Comparison of ENCODE assay signal across 20 cellular contexts in the genomic region with DNA sequence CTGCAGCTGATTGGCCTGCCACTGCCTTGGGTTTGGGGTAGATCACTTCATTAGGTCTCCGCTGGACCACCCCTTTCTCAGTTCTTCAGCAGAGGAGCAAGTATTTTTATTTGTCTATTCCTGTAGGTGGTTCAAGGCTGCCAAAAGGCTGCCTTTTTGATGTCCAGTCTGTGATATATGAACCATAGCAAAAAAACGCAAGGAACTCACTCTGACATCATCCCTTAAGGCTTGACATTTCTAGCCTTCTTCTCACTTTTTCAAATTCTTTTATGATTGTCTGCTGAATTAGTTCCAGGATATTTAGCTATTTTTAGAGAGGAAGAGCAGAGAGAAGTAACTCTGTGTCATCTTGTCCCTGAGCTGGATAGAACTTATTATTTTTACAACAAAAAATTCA.
A peak's percentile ranks its signal among the peaks of the same experiment; 100 is the strongest.
DNase-seq lines count a peak whose midpoint lies in the region; ATAC-seq and TF ChIP-seq lines count a peak whose summit lies in the region.
"Had no signal": no experiment of that assay in that cellular context is flagged by ENCODE, and none has a peak within 500 bp of the region (broad histone marks: within the 10 kb centered on the region; RNA-seq: fewer than 3 reads in every experiment).

No MANE protein-coding gene starts in this region.

- H3K9me3 ChIP-seq in tibial nerve (peaks cover 0 to 8% (median 2%) of the 10 kb centered on the region in 4 donors), Peyer's patch (no peaks in the 10 kb centered on the region)

- intact Hi-C loops in activated CD4-positive, alpha-beta T cell treated with anti-CD3 and anti-CD28 coated beads, Interleukin-2, amount 10 ng/mL, durations not matched to agents 24 days and 14 days (cut with micrococcal nuclease) = no loop called here

- no peaks in the 10 kb centered on the region for H3K27me3 Mint-ChIP-seq in chondrocyte (ENCODE audit: low read depth)
- H3K27me3 Mint-ChIP-seq in activated CD4-positive, alpha-beta T cell treated with anti-CD3 and anti-CD28 coated beads, Interleukin-2, amount 10 ng/mL, durations not matched to agents 24 days and 14 days = peaks cover 3% of the 10 kb centered on the region
- H3K27me3 Mint-ChIP-seq: activated CD4-positive, alpha-beta memory T cell treated with anti-CD3 and anti-CD28 coated beads, Interleukin-2, amount 10 ng/mL, durations not matched to agents 7 days and 5 days; central memory CD8-positive, alpha-beta T cell had no signal

- peak overlapping the region; percentile 85 for H3K27ac Mint-ChIP-seq in chondrocyte (ENCODE audit: unreplicated experiment)
- no peak overlapping the region for H3K27ac Mint-ChIP-seq in activated CD4-positive, alpha-beta T cell treated with anti-CD3 and anti-CD28 coated beads, Interleukin-2, amount 10 ng/mL, durations not matched to agents 24 days and 14 days
- H3K27ac Mint-ChIP-seq: activated CD4-positive, alpha-beta memory T cell treated with anti-CD3 and anti-CD28 coated beads, Interleukin-2, amount 10 ng/mL, durations not matched to agents 7 days and 5 days; activated naive CD8-positive, alpha-beta T cell treated with anti-CD3 and anti-CD28 coated beads, Interleukin-2, amount 10 ng/mL, durations not matched to agents 7 days and 5 days; activated T-cell treated with anti-CD3 and anti-CD28 coated beads, Interleukin-2, amount 50 U/mL, for 72 hours; naive thymus-derived CD4-positive, alpha-beta T cell; T-cell had no signal

- peaks cover 16% of the 10 kb centered on the region for H3K9me3 Mint-ChIP-seq in chondrocyte (ENCODE audit: low read depth)
- no peaks in the 10 kb centered on the region for H3K9me3 Mint-ChIP-seq in activated CD4-positive, alpha-beta T cell treated with anti-CD3 and anti-CD28 coated beads, Interleukin-2, amount 10 ng/mL, durations not matched to agents 24 days and 14 days
- H3K9me3 Mint-ChIP-seq: activated CD4-positive, alpha-beta memory T cell treated with anti-CD3 and anti-CD28 coated beads, Interleukin-2, amount 10 ng/mL, durations not matched to agents 7 days and 5 days had no signal

- H3K4me1 ChIP-seq in tibial nerve = no peaks in the 10 kb centered on the region
- no peaks in the 10 kb centered on the region for H3K4me1 ChIP-seq in Peyer's patch
- H3K4me1 ChIP-seq: lower lobe of right lung, stomach had no signal

- TF ChIP-seq CTCF in chondrocyte (IDR thresholded peaks at IDR 0.05) (no peak), omental fat pad (IDR thresholded peaks at IDR 0.05) (no peak), tibial nerve (IDR thresholded peaks at IDR 0.05) (no peak), Peyer's patch (IDR thresholded peaks at IDR 0.05) (no peak)

- no peak overlapping the region for H3K4me3 Mint-ChIP-seq in chondrocyte (ENCODE audit: unreplicated experiment)
- no peak overlapping the region for H3K4me3 Mint-ChIP-seq in activated CD4-positive, alpha-beta T cell treated with anti-CD3 and anti-CD28 coated beads, Interleukin-2, amount 10 ng/mL, durations not matched to agents 24 days and 14 days
- H3K4me3 Mint-ChIP-seq: activated CD4-positive, alpha-beta memory T cell treated with anti-CD3 and anti-CD28 coated beads, Interleukin-2, amount 10 ng/mL, durations not matched to agents 7 days and 5 days; activated naive CD8-positive, alpha-beta T cell treated with anti-CD3 and anti-CD28 coated beads, Interleukin-2, amount 10 ng/mL, durations not matched to agents 7 days and 5 days; activated T-cell treated with anti-CD3 and anti-CD28 coated beads, Interleukin-2, amount 50 U/mL, for 72 hours; central memory CD8-positive, alpha-beta T cell; naive thymus-derived CD4-positive, alpha-beta T cell; T-cell had no signal

- peak; percentile 62 for DNase-seq in AG20443 (ENCODE audit: low spot score)
- peak; percentile 25 for DNase-seq in LHCN-M2 (ENCODE audit: low read depth)
- no peak for DNase-seq in chondrocyte (ENCODE audit: low spot score)
- no peak for DNase-seq in omental fat pad (ENCODE audit: low spot score)
- DNase-seq in tibial nerve (ENCODE audit: low spot score in 2 of 2) = no peak
- DNase-seq in SHP77 (lab: John Stamatoyannopoulos, UW) = no peak
- no peak for DNase-seq in activated CD4-positive, alpha-beta T cell treated with anti-CD3 and anti-CD28 coated beads, Interleukin-2, amount 10 ng/mL, durations not matched to agents 24 days and 14 days
- no peak for DNase-seq in Peyer's patch
- DNase-seq: activated CD4-positive, alpha-beta memory T cell treated with anti-CD3 and anti-CD28 coated beads, Interleukin-2, amount 10 ng/mL, durations not matched to agents 7 days and 5 days; activated naive CD8-positive, alpha-beta T cell treated with anti-CD3 and anti-CD28 coated beads, Interleukin-2, amount 10 ng/mL, durations not matched to agents 7 days and 5 days; activated T-cell treated with anti-CD3 and anti-CD28 coated beads, Interleukin-2, amount 50 U/mL, for 72 hours; lower lobe of right lung; naive thymus-derived CD4-positive, alpha-beta T cell; NCI-H1048; NCI-H2171 treated with DMSO at 0.1 percent for 48 hours; stomach; T-cell had no signal

- H3K36me3 Mint-ChIP-seq in chondrocyte (ENCODE audit: low read depth) = peaks cover 2% of the 10 kb centered on the region
- no peaks in the 10 kb centered on the region for H3K36me3 Mint-ChIP-seq in activated CD4-positive, alpha-beta T cell treated with anti-CD3 and anti-CD28 coated beads, Interleukin-2, amount 10 ng/mL, durations not matched to agents 24 days and 14 days (ENCODE audit: low read depth)
- H3K36me3 Mint-ChIP-seq: activated naive CD8-positive, alpha-beta T cell treated with anti-CD3 and anti-CD28 coated beads, Interleukin-2, amount 10 ng/mL, durations not matched to agents 7 days and 5 days; naive thymus-derived CD4-positive, alpha-beta T cell; T-cell had no signal

- no peak for TF ChIP-seq POLR2A in tibial nerve (IDR thresholded peaks at IDR 0.05)
- TF ChIP-seq POLR2A in Peyer's patch (IDR thresholded peaks at IDR 0.05) = no peak

- WGBS in tibial nerve, 2 donors = 68 to 69% methylated on average over 2 of the region's 2 CpGs

- no peak for TF ChIP-seq EP300 in tibial nerve (IDR thresholded peaks at IDR 0.05)

- peak; percentile 68 for ATAC-seq in omental fat pad (ENCODE audit: low FRiP score)
- ATAC-seq: activated T-cell treated with anti-CD3 and anti-CD28 coated beads, Interleukin-2, amount 50 U/mL, for 72 hours; gastroesophageal sphincter; lower lobe of right lung; naive thymus-derived CD4-positive, alpha-beta T cell; Panc1; T-cell had no signal

- no peak overlapping the region for H3K4me3 ChIP-seq in tibial nerve
- no peak overlapping the region for H3K4me3 ChIP-seq in Peyer's patch
- H3K4me3 ChIP-seq: gastroesophageal sphincter, lower lobe of right lung, stomach had no signal

- H3K27ac ChIP-seq in tibial nerve (no peak overlapping the region), Peyer's patch (no peak overlapping the region)
- H3K27ac ChIP-seq: lower lobe of right lung, stomach had no signal

- no peaks in the 10 kb centered on the region for H3K36me3 ChIP-seq in tibial nerve
- H3K36me3 ChIP-seq in Peyer's patch = no peaks in the 10 kb centered on the region
- H3K36me3 ChIP-seq: gastroesophageal sphincter, lower lobe of right lung, stomach had no signal

- H3K27me3 ChIP-seq in tibial nerve (no peaks in the 10 kb centered on the region), Peyer's patch (no peaks in the 10 kb centered on the region)
- H3K27me3 ChIP-seq: stomach had no signal

- peaks cover 36% of the 10 kb centered on the region for H3K4me1 Mint-ChIP-seq in chondrocyte (ENCODE audit: low read depth)
- no peaks in the 10 kb centered on the region for H3K4me1 Mint-ChIP-seq in activated CD4-positive, alpha-beta T cell treated with anti-CD3 and anti-CD28 coated beads, Interleukin-2, amount 10 ng/mL, durations not matched to agents 24 days and 14 days
- H3K4me1 Mint-ChIP-seq: activated CD4-positive, alpha-beta memory T cell treated with anti-CD3 and anti-CD28 coated beads, Interleukin-2, amount 10 ng/mL, durations not matched to agents 7 days and 5 days; activated naive CD8-positive, alpha-beta T cell treated with anti-CD3 and anti-CD28 coated beads, Interleukin-2, amount 10 ng/mL, durations not matched to agents 7 days and 5 days; central memory CD8-positive, alpha-beta T cell; naive thymus-derived CD4-positive, alpha-beta T cell; T-cell had no signal

Comparison
In these comparisons a context has a peak if more than half of its experiments do, and no peak if none do; other contexts are left out.
1. DNase-seq: peak in AG20443 (single experiment) and LHCN-M2 (single experiment); none in chondrocyte (single experiment), omental fat pad (single experiment), tibial nerve (0 of 2), SHP77 (0 of 2), activated CD4-positive, alpha-beta T cell treated with anti-CD3 and anti-CD28 coated beads, Interleukin-2, amount 10 ng/mL, durations not matched to agents 24 days and 14 days (single experiment) and Peyer's patch (0 of 3).